ENCODE assay signal across 7 cellular contexts in the genomic region with DNA sequence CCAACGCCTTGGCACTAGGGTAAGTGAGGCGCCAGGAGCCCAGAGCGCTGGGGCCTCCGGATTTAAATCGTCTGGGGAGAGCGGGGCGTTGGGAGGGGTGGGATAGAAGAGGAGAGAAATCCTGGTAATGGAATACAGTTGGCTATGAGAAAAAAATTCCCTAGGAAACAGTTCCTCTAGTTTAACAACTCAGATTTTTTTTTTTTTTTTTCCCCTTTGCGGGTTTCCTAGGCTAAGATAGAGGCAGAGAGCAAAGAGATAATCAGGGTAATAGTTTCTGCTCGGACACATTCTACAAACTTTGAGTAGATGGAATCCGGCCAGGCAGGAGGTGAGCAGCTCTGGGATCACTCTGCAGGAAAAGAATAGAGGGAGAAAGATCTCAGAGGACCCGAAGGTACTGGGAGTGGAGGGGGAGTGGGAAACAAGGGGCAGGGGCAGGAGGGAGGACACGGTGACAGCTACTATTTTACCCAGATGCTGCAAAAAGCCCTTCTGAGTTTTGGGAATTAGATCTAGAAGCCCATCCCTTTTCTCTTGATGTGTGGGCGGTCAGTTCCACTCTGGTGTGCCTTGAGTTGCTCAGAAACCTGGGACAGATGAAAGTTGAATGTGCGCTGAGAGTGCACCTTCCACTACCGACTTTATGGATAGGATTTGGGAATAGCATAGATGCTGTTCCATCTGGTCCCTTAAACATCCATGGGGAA.
DNase-seq lines count a peak whose midpoint lies in the region; ATAC-seq lines count a peak whose summit lies in the region.

No MANE protein-coding gene starts in this region.

- H3K27me3 Mint-ChIP-seq in activated naive CD8-positive, alpha-beta T cell treated with anti-CD3 and anti-CD28 coated beads, Interleukin-2, amount 50 U/mL, for 24 hours = peaks cover 42% of the 10 kb centered on the region
- H3K27me3 Mint-ChIP-seq in stimulated activated naive CD8-positive, alpha-beta T cell treated with anti-CD3 and anti-CD28 coated beads, Interleukin-15, amount 100 ng/mL, for 72 hours = peaks cover 49% of the 10 kb centered on the region

- H3K9ac ChIP-seq in HUES6 (ENCODE audit: low read length) = no peak overlapping the region

- H3K9me3 ChIP-seq in HUES6 (ENCODE audit: control insufficient read depth, insufficient read depth, low read depth, low read length) = no peaks in the 10 kb centered on the region

- no peak overlapping the region for H3K27ac Mint-ChIP-seq in activated naive CD8-positive, alpha-beta T cell treated with anti-CD3 and anti-CD28 coated beads, Interleukin-2, amount 50 U/mL, for 24 hours
- peak overlapping the region in 1 of 2 donors; percentile 72 for H3K27ac Mint-ChIP-seq in stimulated activated naive CD8-positive, alpha-beta T cell treated with anti-CD3 and anti-CD28 coated beads, Interleukin-15, amount 100 ng/mL, for 72 hours

- no peak overlapping the region for H3K27ac ChIP-seq in HUES6 (ENCODE audit: low read depth, low read length)

- no peaks in the 10 kb centered on the region for H3K9me3 Mint-ChIP-seq in activated naive CD8-positive, alpha-beta T cell treated with anti-CD3 and anti-CD28 coated beads, Interleukin-2, amount 50 U/mL, for 24 hours
- no peaks in the 10 kb centered on the region for H3K9me3 Mint-ChIP-seq in stimulated activated naive CD8-positive, alpha-beta T cell treated with anti-CD3 and anti-CD28 coated beads, Interleukin-15, amount 100 ng/mL, for 72 hours

- H3K27me3 ChIP-seq in HUES6 (ENCODE audit: control insufficient read depth, insufficient read depth, low read length) = peaks cover 58% of the 10 kb centered on the region

- no peaks in the 10 kb centered on the region for H3K36me3 ChIP-seq in HUES6 (ENCODE audit: control insufficient read depth, insufficient read depth, low read length)

- peaks cover 7% of the 10 kb centered on the region for H3K4me1 Mint-ChIP-seq in activated naive CD8-positive, alpha-beta T cell treated with anti-CD3 and anti-CD28 coated beads, Interleukin-2, amount 50 U/mL, for 24 hours
- peaks cover 22% of the 10 kb centered on the region for H3K4me1 Mint-ChIP-seq in stimulated activated naive CD8-positive, alpha-beta T cell treated with anti-CD3 and anti-CD28 coated beads, Interleukin-15, amount 100 ng/mL, for 72 hours

- peak overlapping the region; percentile 73 for H3K4me3 ChIP-seq in HUES6 (ENCODE audit: low read depth, low read length)

- DNase-seq in activated naive CD8-positive, alpha-beta T cell treated with anti-CD3 and anti-CD28 coated beads, Interleukin-2, amount 50 U/mL, for 24 hours = no peak
- peak; percentile 56 for DNase-seq in islet precursor cell
- DNase-seq in stimulated activated naive CD8-positive, alpha-beta T cell treated with anti-CD3 and anti-CD28 coated beads, Interleukin-15, amount 100 ng/mL, for 72 hours = no peak
- DNase-seq in NCI-H128 (lab: John Stamatoyannopoulos, UW; ENCODE audit: unreplicated experiment) = no peak

- H3K36me3 Mint-ChIP-seq in activated naive CD8-positive, alpha-beta T cell treated with anti-CD3 and anti-CD28 coated beads, Interleukin-2, amount 50 U/mL, for 24 hours (ENCODE audit: low read depth) = no peaks in the 10 kb centered on the region

- peaks cover 18% of the 10 kb centered on the region; the same call in 1 of the 2 replicates for H3K4me1 ChIP-seq in HUES6 (ENCODE audit: control insufficient read depth, insufficient read depth, low read length)

- H3K4me3 Mint-ChIP-seq in activated naive CD8-positive, alpha-beta T cell treated with anti-CD3 and anti-CD28 coated beads, Interleukin-2, amount 50 U/mL, for 24 hours = peak overlapping the region; percentile 75
- peak overlapping the region; percentile 90 to 92 for H3K4me3 Mint-ChIP-seq in stimulated activated naive CD8-positive, alpha-beta T cell treated with anti-CD3 and anti-CD28 coated beads, Interleukin-15, amount 100 ng/mL, for 72 hours

- ATAC-seq in activated naive CD8-positive, alpha-beta T cell treated with anti-CD3 and anti-CD28 coated beads, Interleukin-2, amount 50 U/mL, for 24 hours = no peak
- ATAC-seq in stimulated activated naive CD8-positive, alpha-beta T cell treated with anti-CD3 and anti-CD28 coated beads, Interleukin-15, amount 100 ng/mL, for 72 hours = no peak
- ATAC-seq in HG03045 (IDR thresholded peaks at IDR 0.05; ENCODE audit: unreplicated experiment) = no peak
- ATAC-seq in HG02870 (IDR thresholded peaks at IDR 0.05; ENCODE audit: unreplicated experiment) = no peak
